In the genomic region with DNA sequence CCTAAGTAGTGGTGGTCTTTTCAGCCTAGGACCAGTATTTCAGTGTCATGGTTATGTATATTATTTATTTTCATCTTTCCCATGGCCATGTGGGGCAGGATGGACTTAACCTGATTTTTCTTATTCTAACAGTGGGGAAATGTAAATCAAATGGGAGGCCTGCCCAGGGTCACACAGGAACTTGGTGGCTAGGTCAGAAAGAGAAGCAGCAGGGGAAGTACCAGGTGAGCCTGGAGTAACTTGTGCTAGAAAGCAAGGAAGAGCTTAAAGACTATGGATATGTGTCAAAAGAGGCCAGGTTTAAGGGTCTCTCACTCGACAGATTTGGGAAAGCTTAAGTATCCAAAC, we compare ENCODE assay signal across 1 cellular context.
TF ChIP-seq lines count a peak whose summit lies in the region.

No MANE protein-coding gene starts in this region.

TF ChIP-seq in H1, 55 proteins besides CTCF, POLR2A, EP300 and RAD21:
- TF ChIP-seq TAF1 (IDR thresholded peaks at IDR 0.05; ENCODE audit: low read depth, low read length) (no peak), CHD2 (IDR thresholded peaks at IDR 0.05; ENCODE audit: low read length) (no peak), SP4 (IDR thresholded peaks at IDR 0.05; ENCODE audit: low read length) (no peak), EZH2 (IDR thresholded peaks at IDR 0.05; ENCODE audit: low read depth, low read length, severe bottlenecking) (no peak), SIRT6 (IDR thresholded peaks at IDR 0.05; ENCODE audit: low read length) (no peak), NANOG (IDR thresholded peaks at IDR 0.05; ENCODE audit: insufficient read depth, low read depth, low read length, poor library complexity, severe bottlenecking) (no peak)
- TF ChIP-seq, protein P1, sequence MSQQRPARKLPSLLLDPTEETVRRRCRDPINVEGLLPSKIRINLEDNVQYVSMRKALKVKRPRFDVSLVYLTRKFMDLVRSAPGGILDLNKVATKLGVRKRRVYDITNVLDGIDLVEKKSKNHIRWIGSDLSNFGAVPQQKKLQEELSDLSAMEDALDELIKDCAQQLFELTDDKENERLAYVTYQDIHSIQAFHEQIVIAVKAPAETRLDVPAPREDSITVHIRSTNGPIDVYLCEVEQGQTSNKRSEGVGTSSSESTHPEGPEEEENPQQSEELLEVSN (IDR thresholded peaks at IDR 0.05): no peak
